Comparison of ENCODE assay signal across 39 cellular contexts in genomic region chr16:71562552-71562951, GRCh38. TPM values are rescaled to one million over a fixed set of nuclear protein-coding genes. Genes with fewer than 3 reads are reported as not detected.
"Had no signal": no experiment of that assay in that cellular context is flagged by ENCODE, and none has a peak within 500 bp of the region (broad histone marks: within the 10 kb centered on the region; RNA-seq: fewer than 3 reads in every experiment).

No MANE protein-coding gene starts in this region.

- H3K27me3 Mint-ChIP-seq: activated B cell treated with CpG ODN at 0.5 μM for 24 hours; activated CD4-positive, alpha-beta memory T cell treated with anti-CD3 and anti-CD28 coated beads for 36 hours; activated T-helper 17 cell treated with anti-CD3 and anti-CD28 coated beads, Interleukin-2, amount 50 U/mL, for 72 hours had no signal

- H3K27me3 ChIP-seq: adrenal gland, body of pancreas, brain microvascular endothelial cell, breast epithelium had no signal

- H3K9me3 ChIP-seq: adrenal gland, body of pancreas had no signal

- DNase-seq: activated B cell treated with CpG ODN at 0.5 μM for 24 hours; activated CD4-positive, alpha-beta memory T cell treated with anti-CD3 and anti-CD28 coated beads for 36 hours; activated CD4-positive, alpha-beta T cell treated with anti-CD3 and anti-CD28 coated beads for 4 hours; activated CD4-positive, alpha-beta T cell treated with anti-CD3 and anti-CD28 coated beads, Interleukin-2, amount 10 ng/mL, durations not matched to agents 24 days and 14 days; activated CD4-positive, alpha-beta T cell treated with anti-CD3 and anti-CD28 coated beads, Interleukin-2, amount 50 U/mL, for 1 hour; activated CD4-positive, alpha-beta T cell treated with anti-CD3 and anti-CD28 coated beads, Interleukin-2, amount 50 U/mL, for 4 hours; activated CD4-positive, CD25-positive, alpha-beta regulatory T cell treated with anti-CD3 and anti-CD28 coated beads, Interleukin-2, amount 50 U/mL, for 72 hours; activated CD8-positive, alpha-beta memory T cell treated with anti-CD3 and anti-CD28 coated beads, Interleukin-2, amount 50 U/mL, for 4 hours; activated CD8-positive, alpha-beta T cell treated with anti-CD3 and anti-CD28 coated beads for 36 hours; activated effector memory CD4-positive, alpha-beta T cell treated with anti-CD3 and anti-CD28 coated beads, Interleukin-2, amount 50 U/mL, for 16 hours; activated gamma-delta T cell treated with Interleukin-2 at 50 U/mL for 16 hours; activated naive CD4-positive, alpha-beta T cell; activated naive CD4-positive, alpha-beta T cell treated with anti-CD3 and anti-CD28 coated beads for 36 hours; activated naive CD4-positive, alpha-beta T cell treated with anti-CD3 and anti-CD28 coated beads, Interleukin-2, amount 50 U/mL, for 16 hours; activated naive CD8-positive, alpha-beta T cell treated with anti-CD3 and anti-CD28 coated beads for 36 hours; activated T-cell treated with anti-CD3 and anti-CD28 coated beads for 4 hours; activated T-cell treated with anti-CD3 and anti-CD28 coated beads, Interleukin-2, amount 50 U/mL, for 1 hour; activated T-cell treated with anti-CD3 and anti-CD28 coated beads, Interleukin-2, amount 50 U/mL, for 4 hours; activated T-cell treated with anti-CD3 and anti-CD28 coated beads, Interleukin-2, amount 50 U/mL, for 72 hours; adrenal gland; amniotic stem cell; aorta; body of pancreas; brain microvascular endothelial cell; central memory CD4-positive, alpha-beta T cell; T-helper 1 cell; T-helper 2 cell; T-helper 9 cell had no signal

- H3K27ac Mint-ChIP-seq: activated CD4-positive, alpha-beta memory T cell treated with anti-CD3 and anti-CD28 coated beads for 36 hours; activated CD4-positive, alpha-beta T cell treated with anti-CD3 and anti-CD28 coated beads, Interleukin-2, amount 10 ng/mL, durations not matched to agents 24 days and 14 days; activated CD8-positive, alpha-beta T cell treated with anti-CD3 and anti-CD28 coated beads for 36 hours; activated naive CD4-positive, alpha-beta T cell treated with anti-CD3 and anti-CD28 coated beads for 36 hours; activated naive CD4-positive, alpha-beta T cell treated with anti-CD3 and anti-CD28 coated beads, Interleukin-2, amount 50 U/mL, for 72 hours; activated naive CD8-positive, alpha-beta T cell treated with anti-CD3 and anti-CD28 coated beads for 36 hours; activated T-cell treated with anti-CD3 and anti-CD28 coated beads, Interleukin-2, amount 50 U/mL, for 72 hours; activated T-helper 1 cell treated with anti-CD3 and anti-CD28 coated beads, Interleukin-12 subunit alpha, Interleukin-12 subunit beta, Interleukin-2, Interleukin-4 antibody, amounts not matched to agents 30 ng/mL and 10 ng/mL and 1 ng/mL, durations not matched to agents 14 hours and 24 hours and 36 hours; activated T-helper 17 cell treated with anti-CD3 and anti-CD28 coated beads, Interleukin-2, amount 50 U/mL, for 72 hours; T-helper 1 cell treated with Interleukin-12 subunit alpha and Interleukin-12 subunit beta and Interleukin-4 antibody, amounts not matched to agents 30 μg/mL and 1 μg/mL, for 36 hours; T-helper 2 cell treated with Interferon-gamma antibody and Interleukin-4, amounts not matched to agents 5 μg/mL and 100 μg/mL, for 36 hours had no signal

- H3K4me3 Mint-ChIP-seq: activated B cell treated with CpG ODN at 0.5 μM for 24 hours; activated CD4-positive, alpha-beta memory T cell treated with anti-CD3 and anti-CD28 coated beads for 36 hours; activated CD4-positive, alpha-beta T cell treated with anti-CD3 and anti-CD28 coated beads, Interleukin-2, amount 10 ng/mL, durations not matched to agents 24 days and 14 days; activated CD8-positive, alpha-beta T cell treated with anti-CD3 and anti-CD28 coated beads for 36 hours; activated naive CD4-positive, alpha-beta T cell treated with anti-CD3 and anti-CD28 coated beads for 36 hours; activated naive CD8-positive, alpha-beta T cell treated with anti-CD3 and anti-CD28 coated beads for 36 hours; activated T-cell treated with anti-CD3 and anti-CD28 coated beads, Interleukin-2, amount 50 U/mL, for 4 hours; activated T-cell treated with anti-CD3 and anti-CD28 coated beads, Interleukin-2, amount 50 U/mL, for 72 hours; activated T-helper 1 cell treated with anti-CD3 and anti-CD28 coated beads, Interleukin-12 subunit alpha, Interleukin-12 subunit beta, Interleukin-2, Interleukin-4 antibody, amounts not matched to agents 30 ng/mL and 10 ng/mL and 1 ng/mL, durations not matched to agents 14 hours and 24 hours and 36 hours; activated T-helper 17 cell treated with anti-CD3 and anti-CD28 coated beads, Interleukin-2, amount 50 U/mL, for 72 hours; T-helper 1 cell treated with Interleukin-12 subunit alpha and Interleukin-12 subunit beta and Interleukin-4 antibody, amounts not matched to agents 30 μg/mL and 1 μg/mL, for 36 hours; T-helper 2 cell treated with Interferon-gamma antibody and Interleukin-4, amounts not matched to agents 5 μg/mL and 100 μg/mL, for 36 hours had no signal

- ATAC-seq: activated CD8-positive, alpha-beta T cell treated with anti-CD3 and anti-CD28 coated beads for 36 hours; activated naive CD4-positive, alpha-beta T cell treated with anti-CD3 and anti-CD28 coated beads, Interleukin-2, amount 50 U/mL, for 72 hours; activated T-cell treated with anti-CD3 and anti-CD28 coated beads, Interleukin-2, amount 50 U/mL, for 4 hours; activated T-cell treated with anti-CD3 and anti-CD28 coated beads, Interleukin-2, amount 50 U/mL, for 72 hours; activated T-helper 17 cell treated with anti-CD3 and anti-CD28 coated beads, Interleukin-2, amount 50 U/mL, for 72 hours; body of pancreas had no signal

- H3K27ac ChIP-seq: adrenal gland, body of pancreas, brain microvascular endothelial cell, breast epithelium, VCaP had no signal

- H3K4me3 ChIP-seq: adrenal gland, body of pancreas, breast epithelium had no signal

- H3K36me3 Mint-ChIP-seq: activated naive CD8-positive, alpha-beta T cell treated with anti-CD3 and anti-CD28 coated beads for 36 hours had no signal

- H3K4me1 ChIP-seq: breast epithelium had no signal

- H3K36me3 ChIP-seq: adrenal gland, brain microvascular endothelial cell, breast epithelium had no signal

RNA-seq across cellular contexts. Expression of gene TAT, which starts 14.3 kb away (rescaled TPM):
- total RNA-seq: activated B cell treated with CpG ODN at 0.5 μM for 24 hours; activated CD4-positive, alpha-beta memory T cell treated with anti-CD3 and anti-CD28 coated beads for 36 hours; activated CD4-positive, alpha-beta T cell treated with anti-CD3 and anti-CD28 coated beads, Interleukin-2, amount 10 ng/mL, durations not matched to agents 24 days and 14 days; activated CD8-positive, alpha-beta memory T cell treated with anti-CD3 and anti-CD28 coated beads for 36 hours; activated CD8-positive, alpha-beta T cell treated with anti-CD3 and anti-CD28 coated beads for 36 hours; activated naive CD4-positive, alpha-beta T cell treated with anti-CD3 and anti-CD28 coated beads for 36 hours; activated naive CD4-positive, alpha-beta T cell treated with anti-CD3 and anti-CD28 coated beads, Interleukin-2, amount 50 U/mL, for 72 hours; activated naive CD8-positive, alpha-beta T cell treated with anti-CD3 and anti-CD28 coated beads for 36 hours; activated T-cell treated with anti-CD3 and anti-CD28 coated beads, Interleukin-2, amount 50 U/mL, for 72 hours; activated T-helper 1 cell treated with anti-CD3 and anti-CD28 coated beads, Interleukin-12 subunit alpha, Interleukin-12 subunit beta, Interleukin-2, Interleukin-4 antibody, amounts not matched to agents 30 ng/mL and 10 ng/mL and 1 ng/mL, durations not matched to agents 14 hours and 24 hours and 36 hours; activated T-helper 17 cell treated with anti-CD3 and anti-CD28 coated beads, Interleukin-2, amount 50 U/mL, for 72 hours; aorta; astrocyte; body of pancreas; cardiac septum; cerebellum had no signal
- polyA plus RNA-seq: aorta had no signal

RNA-seq across cellular contexts. Expression of gene CHST4, which starts 36.3 kb away (rescaled TPM):
- total RNA-seq: activated B cell treated with CpG ODN at 0.5 μM for 24 hours; activated CD4-positive, alpha-beta memory T cell treated with anti-CD3 and anti-CD28 coated beads for 36 hours; activated CD4-positive, alpha-beta T cell treated with anti-CD3 and anti-CD28 coated beads, Interleukin-2, amount 10 ng/mL, durations not matched to agents 24 days and 14 days; activated CD8-positive, alpha-beta memory T cell treated with anti-CD3 and anti-CD28 coated beads for 36 hours; activated naive CD4-positive, alpha-beta T cell treated with anti-CD3 and anti-CD28 coated beads for 36 hours; activated naive CD4-positive, alpha-beta T cell treated with anti-CD3 and anti-CD28 coated beads, Interleukin-2, amount 50 U/mL, for 72 hours; activated T-cell treated with anti-CD3 and anti-CD28 coated beads, Interleukin-2, amount 50 U/mL, for 72 hours; activated T-helper 1 cell treated with anti-CD3 and anti-CD28 coated beads, Interleukin-12 subunit alpha, Interleukin-12 subunit beta, Interleukin-2, Interleukin-4 antibody, amounts not matched to agents 30 ng/mL and 10 ng/mL and 1 ng/mL, durations not matched to agents 14 hours and 24 hours and 36 hours; activated T-helper 17 cell treated with anti-CD3 and anti-CD28 coated beads, Interleukin-2, amount 50 U/mL, for 72 hours; aorta; cardiac septum; cerebellum had no signal
